Comparison of ENCODE assay signal across 8 cellular contexts in the genomic region with DNA sequence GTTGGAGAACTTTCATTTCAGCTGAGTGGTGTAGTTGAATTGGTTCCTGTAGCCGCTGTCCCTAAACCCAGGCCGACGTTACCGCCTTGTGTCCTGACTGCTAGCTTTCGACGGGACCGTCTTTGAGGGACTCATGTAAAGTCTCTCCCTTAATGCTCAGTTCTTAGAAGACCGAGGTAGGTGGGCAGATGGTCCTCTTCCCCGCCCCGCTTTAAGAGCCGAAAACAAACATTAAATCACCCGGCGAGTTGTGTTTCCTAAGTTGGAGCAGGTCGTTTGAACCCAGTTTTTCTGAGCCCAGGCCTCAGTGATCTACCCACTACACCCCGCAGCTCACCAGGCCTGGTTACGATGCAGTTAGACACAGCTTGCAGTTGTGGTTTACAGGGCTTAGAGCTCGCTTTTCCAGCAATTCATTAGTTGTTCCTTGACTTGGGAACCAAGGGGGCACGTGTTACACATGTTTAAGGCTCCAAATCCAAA. TPM values are rescaled to one million over a fixed set of nuclear protein-coding genes. Genes with fewer than 3 reads are reported as not detected.
A peak's percentile ranks its signal among the peaks of the same experiment; 100 is the strongest.
DNase-seq lines count a peak whose midpoint lies in the region; ATAC-seq and TF ChIP-seq lines count a peak whose summit lies in the region.

No MANE protein-coding gene starts in this region.

- peaks cover 38% of the 10 kb centered on the region for H3K79me2 ChIP-seq in osteoblast (ENCODE audit: insufficient read depth, low read length)

- TF ChIP-seq POLR2A in NB4 (IDR thresholded peaks at IDR 0.05; ENCODE audit: extremely low read depth, insufficient read length): no peak

- TF ChIP-seq CTCF in HFF-Myc (IDR thresholded peaks at IDR 0.05; ENCODE audit: low read depth, low read length, missing control alignments) (no peak), NB4 (IDR thresholded peaks at IDR 0.05; ENCODE audit: low read depth, low read length) (no peak), foreskin keratinocyte (conservative IDR thresholded peaks at IDR 0.05) (no peak), osteoblast (IDR thresholded peaks at IDR 0.05; ENCODE audit: extremely low read depth, low read depth, low read length) (no peak)

- peak overlapping the region; percentile 85 for H3K27ac ChIP-seq in foreskin keratinocyte
- H3K27ac ChIP-seq in osteoblast (ENCODE audit: low read depth, low read length): peak overlapping the region; percentile 96

- no peaks in the 10 kb centered on the region for H3K9me3 Mint-ChIP-seq in activated T-helper 1 cell treated with anti-CD3 and anti-CD28 coated beads, Interleukin-12 subunit alpha, Interleukin-12 subunit beta, Interleukin-2, Interleukin-4 antibody, amounts not matched to agents 30 ng/mL and 10 ng/mL and 1 ng/mL, durations not matched to agents 14 hours and 24 hours and 36 hours

- peak overlapping the region; percentile 83 for H3K4me3 ChIP-seq in HFF-Myc (replicated peaks; ENCODE audit: low read depth, low read length)
- peak overlapping the region; percentile 68 for H3K4me3 ChIP-seq in NB4 (ENCODE audit: low read depth, low read length)
- H3K4me3 ChIP-seq in osteoblast (ENCODE audit: insufficient read depth, low read length): peak overlapping the region; percentile 99

- peak overlapping the region; percentile 94 for H3K27ac Mint-ChIP-seq in activated T-helper 1 cell treated with anti-CD3 and anti-CD28 coated beads, Interleukin-12 subunit alpha, Interleukin-12 subunit beta, Interleukin-2, Interleukin-4 antibody, amounts not matched to agents 30 ng/mL and 10 ng/mL and 1 ng/mL, durations not matched to agents 14 hours and 24 hours and 36 hours

- no peak for DNase-seq in Right ventricle myocardium inferior (ENCODE audit: missing footprints)
- DNase-seq in cardiac septum (ENCODE audit: low spot score): no peak
- DNase-seq in HFF-Myc (ENCODE audit: extremely low read depth, low read depth): no peak
- DNase-seq in NB4 (ENCODE audit: low read depth): peak; percentile 70
- DNase-seq in activated T-helper 1 cell treated with anti-CD3 and anti-CD28 coated beads, Interleukin-12 subunit alpha, Interleukin-12 subunit beta, Interleukin-2, Interleukin-4 antibody, amounts not matched to agents 30 ng/mL and 10 ng/mL and 1 ng/mL, durations not matched to agents 14 hours and 24 hours and 36 hours (ENCODE audit: low spot score): peak; percentile 9
- peak; percentile 15 to 36 for DNase-seq in foreskin keratinocyte
- DNase-seq in osteoblast (ENCODE audit: insufficient read length, low spot score, missing footprints): peak; percentile 79
- no peak for DNase-seq in NK-92 (lab: John Stamatoyannopoulos, UW; ENCODE audit: unreplicated experiment)

- H3K4me2 ChIP-seq in osteoblast (ENCODE audit: insufficient read depth, low read length): peak overlapping the region; percentile 98

- no peaks in the 10 kb centered on the region for H3K36me3 ChIP-seq in osteoblast (ENCODE audit: insufficient read depth, low read length)

- intact Hi-C loops in Right ventricle myocardium inferior (cut with DNase I): no loop called here
- intact Hi-C loops in cardiac septum (cut with DNase I): no loop called here
- intact Hi-C loops in activated T-helper 1 cell treated with anti-CD3 and anti-CD28 coated beads, Interleukin-12 subunit alpha, Interleukin-12 subunit beta, Interleukin-2, Interleukin-4 antibody, amounts not matched to agents 30 ng/mL and 10 ng/mL and 1 ng/mL, durations not matched to agents 14 hours and 24 hours and 36 hours (cut with micrococcal nuclease): loop anchor here (1.0 to 10.0 kb wide), 20 partner anchors 10 to 1740 kb away; a partner anchor contains a TSS

- H3K27me3 ChIP-seq in foreskin keratinocyte: no peaks in the 10 kb centered on the region
- H3K27me3 ChIP-seq in osteoblast (ENCODE audit: insufficient read depth, low read length): no peaks in the 10 kb centered on the region

- H3K9me3 ChIP-seq in osteoblast (ENCODE audit: low read depth, low read length): no peaks in the 10 kb centered on the region

- peaks cover 51% of the 10 kb centered on the region for H3K4me1 Mint-ChIP-seq in activated T-helper 1 cell treated with anti-CD3 and anti-CD28 coated beads, Interleukin-12 subunit alpha, Interleukin-12 subunit beta, Interleukin-2, Interleukin-4 antibody, amounts not matched to agents 30 ng/mL and 10 ng/mL and 1 ng/mL, durations not matched to agents 14 hours and 24 hours and 36 hours (ENCODE audit: low read depth)

- H3K4me1 ChIP-seq in foreskin keratinocyte: peaks cover 3% of the 10 kb centered on the region
- H3K4me1 ChIP-seq in osteoblast (ENCODE audit: insufficient read depth, low read length): peaks cover 16% of the 10 kb centered on the region

- peak overlapping the region; percentile 100 for H2AFZ ChIP-seq in osteoblast (ENCODE audit: low read length)

- H3K36me3 Mint-ChIP-seq in activated T-helper 1 cell treated with anti-CD3 and anti-CD28 coated beads, Interleukin-12 subunit alpha, Interleukin-12 subunit beta, Interleukin-2, Interleukin-4 antibody, amounts not matched to agents 30 ng/mL and 10 ng/mL and 1 ng/mL, durations not matched to agents 14 hours and 24 hours and 36 hours (ENCODE audit: low read depth): peaks cover 25% of the 10 kb centered on the region

- ATAC-seq in Right ventricle myocardium inferior (peak; percentile 32), foreskin keratinocyte (peak; percentile 60)

- H4K20me1 ChIP-seq in osteoblast (ENCODE audit: insufficient read depth, low read length): no peaks in the 10 kb centered on the region

- peak overlapping the region; percentile 88 for H3K4me3 Mint-ChIP-seq in activated T-helper 1 cell treated with anti-CD3 and anti-CD28 coated beads, Interleukin-12 subunit alpha, Interleukin-12 subunit beta, Interleukin-2, Interleukin-4 antibody, amounts not matched to agents 30 ng/mL and 10 ng/mL and 1 ng/mL, durations not matched to agents 14 hours and 24 hours and 36 hours

- H3K27me3 Mint-ChIP-seq in activated T-helper 1 cell treated with anti-CD3 and anti-CD28 coated beads, Interleukin-12 subunit alpha, Interleukin-12 subunit beta, Interleukin-2, Interleukin-4 antibody, amounts not matched to agents 30 ng/mL and 10 ng/mL and 1 ng/mL, durations not matched to agents 14 hours and 24 hours and 36 hours (ENCODE audit: insufficient read depth): peaks cover 3% of the 10 kb centered on the region

RNA-seq across cellular contexts. Expression of a gene that starts 0.7 kb away (rescaled TPM):
- 13.7 TPM for total RNA-seq in Right ventricle myocardium inferior
- 11.5 TPM for total RNA-seq in cardiac septum
- 61.1 and 65.3 TPM in 2 replicates for total RNA-seq in activated T-helper 1 cell treated with anti-CD3 and anti-CD28 coated beads, Interleukin-12 subunit alpha, Interleukin-12 subunit beta, Interleukin-2, Interleukin-4 antibody, amounts not matched to agents 30 ng/mL and 10 ng/mL and 1 ng/mL, durations not matched to agents 14 hours and 24 hours and 36 hours
- 42.9 and 45.5 TPM in 2 replicates for total RNA-seq in foreskin keratinocyte
- 9.2 and 10.2 TPM in 2 replicates for polyA plus RNA-seq in foreskin keratinocyte
- 28.3 and 33.3 TPM in 2 replicates for total RNA-seq in osteoblast

Comparison
In these comparisons a context has a peak if more than half of its experiments do, and no peak if none do; other contexts are left out.
1. DNase-seq: peak in NB4 (single experiment), activated T-helper 1 cell treated with anti-CD3 and anti-CD28 coated beads, Interleukin-12 subunit alpha, Interleukin-12 subunit beta, Interleukin-2, Interleukin-4 antibody, amounts not matched to agents 30 ng/mL and 10 ng/mL and 1 ng/mL, durations not matched to agents 14 hours and 24 hours and 36 hours (single experiment), foreskin keratinocyte (2 of 2) and osteoblast (single experiment); none in Right ventricle myocardium inferior (single experiment), cardiac septum (single experiment), HFF-Myc (single experiment) and NK-92 (single experiment).
2. Peak in every context shown above with its lines, with median percentiles within 50 percentile points of each other: H3K4me3 ChIP-seq.